22 cellular contexts compared by ENCODE assay signal in genomic region chr9:28439688-28440087, GRCh38.
"Had no signal": no experiment of that assay in that cellular context is flagged by ENCODE, and none has a peak within 500 bp of the region (broad histone marks: within the 10 kb centered on the region; RNA-seq: fewer than 3 reads in every experiment).

No MANE protein-coding gene starts in this region.

- H3K4me3 ChIP-seq: adrenal gland had no signal

- H3K9me3 ChIP-seq: adrenal gland had no signal

- H3K27me3 Mint-ChIP-seq: activated CD4-positive, alpha-beta memory T cell treated with anti-CD3 and anti-CD28 coated beads for 36 hours; activated CD4-positive, alpha-beta T cell treated with anti-CD3 and anti-CD28 coated beads, Interleukin-2, amount 10 ng/mL, durations not matched to agents 7 days and 5 days; activated naive CD8-positive, alpha-beta T cell treated with anti-CD3 and anti-CD28 coated beads, Interleukin-2, amount 10 ng/mL, durations not matched to agents 7 days and 5 days; T-helper 17 cell had no signal

- H3K27ac ChIP-seq: adrenal gland, VCaP had no signal

- DNase-seq: activated CD4-positive, alpha-beta memory T cell treated with anti-CD3 and anti-CD28 coated beads for 36 hours; activated CD4-positive, alpha-beta T cell treated with anti-CD3 and anti-CD28 coated beads, Interleukin-2, amount 10 ng/mL, durations not matched to agents 7 days and 5 days; activated CD4-positive, CD25-positive, alpha-beta regulatory T cell; activated naive CD4-positive, alpha-beta T cell treated with anti-CD3 and anti-CD28 coated beads, Interleukin-2, amount 50 U/mL, for 16 hours; activated naive CD8-positive, alpha-beta T cell treated with anti-CD3 and anti-CD28 coated beads, Interleukin-2, amount 10 ng/mL, durations not matched to agents 7 days and 5 days; activated T-cell treated with anti-CD3 and anti-CD28 coated beads for 4 hours; activated T-cell treated with anti-CD3 and anti-CD28 coated beads, Interleukin-2, amount 50 U/mL, for 48 hours; adrenal gland; anterior cingulate cortex; central memory CD4-positive, alpha-beta T cell; Karpas-422; NCI-H1105 treated with DMSO at 0.1 percent for 48 hours; NCI-H1436 treated with DMSO at 0.1 percent for 48 hours; NCI-H187; NCI-H2081; NCI-H510A treated with DMSO at 0.1 percent for 48 hours; NCI-H69; NK-92 treated with Interleukin-12 subunit alpha and Interleukin-12 subunit beta, amount 100 ng/mL, for 24 hours; SIG-M5; T-helper 17 cell; T-helper 9 cell had no signal

- H3K4me1 Mint-ChIP-seq: activated CD4-positive, alpha-beta T cell treated with anti-CD3 and anti-CD28 coated beads, Interleukin-2, amount 10 ng/mL, durations not matched to agents 7 days and 5 days; activated naive CD8-positive, alpha-beta T cell treated with anti-CD3 and anti-CD28 coated beads, Interleukin-2, amount 10 ng/mL, durations not matched to agents 7 days and 5 days; T-helper 17 cell had no signal

- H3K36me3 ChIP-seq: adrenal gland had no signal

- H3K4me1 ChIP-seq: adrenal gland had no signal

- ATAC-seq: T-helper 17 cell had no signal

- H3K4me3 Mint-ChIP-seq: activated CD4-positive, alpha-beta memory T cell treated with anti-CD3 and anti-CD28 coated beads for 36 hours; activated CD4-positive, alpha-beta T cell treated with anti-CD3 and anti-CD28 coated beads, Interleukin-2, amount 10 ng/mL, durations not matched to agents 7 days and 5 days; activated naive CD8-positive, alpha-beta T cell treated with anti-CD3 and anti-CD28 coated beads, Interleukin-2, amount 10 ng/mL, durations not matched to agents 7 days and 5 days; T-helper 17 cell had no signal

- H3K27ac Mint-ChIP-seq: activated CD4-positive, alpha-beta memory T cell treated with anti-CD3 and anti-CD28 coated beads for 36 hours; activated CD4-positive, alpha-beta T cell treated with anti-CD3 and anti-CD28 coated beads, Interleukin-2, amount 10 ng/mL, durations not matched to agents 7 days and 5 days; activated naive CD8-positive, alpha-beta T cell treated with anti-CD3 and anti-CD28 coated beads, Interleukin-2, amount 10 ng/mL, durations not matched to agents 7 days and 5 days; T-helper 17 cell had no signal

- H3K27me3 ChIP-seq: adrenal gland had no signal

- H3K36me3 Mint-ChIP-seq: activated CD4-positive, alpha-beta memory T cell treated with anti-CD3 and anti-CD28 coated beads for 36 hours; activated naive CD8-positive, alpha-beta T cell treated with anti-CD3 and anti-CD28 coated beads, Interleukin-2, amount 10 ng/mL, durations not matched to agents 7 days and 5 days had no signal
